Comparison of ENCODE assay signal across 9 cellular contexts in genomic region chr1:230185076-230186001, GRCh38.
DNase-seq lines count a peak whose midpoint lies in the region; ATAC-seq, FAIRE-seq and TF ChIP-seq lines count a peak whose summit lies in the region.
"Had no signal": no experiment of that assay in that cellular context is flagged by ENCODE, and none has a peak within 500 bp of the region (broad histone marks: within the 10 kb centered on the region; RNA-seq: fewer than 3 reads in every experiment).

No MANE protein-coding gene starts in this region.

- H4K20me1 ChIP-seq in Loucy (ENCODE audit: insufficient read depth, low read length, poor library complexity, severe bottlenecking) (no peaks in the 10 kb centered on the region), K562 (replicated peaks; ENCODE audit: control insufficient read depth, insufficient read depth, low read length) (no peaks in the 10 kb centered on the region)

- FAIRE-seq in K562 (lab: Jason Lieb, UNC): no peak

- H3K9me2 ChIP-seq in Loucy (replicated peaks; ENCODE audit: low read depth, low read length): no peaks in the 10 kb centered on the region

- H3K9ac ChIP-seq in Loucy (ENCODE audit: low read depth, low read length, poor library complexity, severe bottlenecking) (peak overlapping the region; percentile 77), K562 (ENCODE audit: insufficient read depth in 1 of 2, low read depth in 2 of 2, low read length in 2 of 2) (no peak overlapping the region)

- peak overlapping the region; percentile 95 for H3K4me2 ChIP-seq in Loucy (ENCODE audit: low read depth, low read length, poor library complexity, severe bottlenecking)
- H3K4me2 ChIP-seq in K562 (ENCODE audit: insufficient read depth, low read length): peak overlapping the region; percentile 26; the same call in 1 of the 2 replicates

- TF ChIP-seq POLR2A in K562 (conservative IDR thresholded peaks at IDR 0.05): no peak

- intact Hi-C loops in K562 (cut with micrococcal nuclease) (loop anchor here (5.0 kb wide), 1 partner anchor 43 kb away; no protein-coding TSS in a partner anchor), posterior cingulate gyrus (cut with DNase I) (no loop called here)

- no peak for TF ChIP-seq CTCF in Loucy (conservative IDR thresholded peaks at IDR 0.05; ENCODE audit: low read length)
- no peak for TF ChIP-seq CTCF in K562 (IDR thresholded peaks at IDR 0.05 in 2 of 3, conservative IDR thresholded peaks at IDR 0.05 in 1 of 3; ENCODE audit: insufficient read depth in 2 of 3, low read depth in 1 of 3, low read length in 3 of 3)

- peaks cover 22% of the 10 kb centered on the region; the same call in 1 of the 2 replicates for H3K36me3 ChIP-seq in Loucy (ENCODE audit: insufficient read depth, low read length)
- peaks cover 48% of the 10 kb centered on the region for H3K36me3 ChIP-seq in K562 (ENCODE audit: control insufficient read depth, insufficient read depth, low read length)
- no peaks in the 10 kb centered on the region for H3K36me3 ChIP-seq in muscle layer of duodenum (ENCODE audit: control insufficient read depth in 1 of 2, insufficient read depth in 2 of 2, low read length in 2 of 2)

- WGBS in K562 (ENCODE audit: insufficient coverage, low coverage, missing lambda C conversion rate): 54% methylated on average over 10 of the region's 10 CpGs

- CTCF ChIA-PET in K562 (lab: Yijun Ruan, JAX; ENCODE audit: low intra/inter-chr PET ratio): no interaction called here

- H3K9me3 ChIP-seq in Loucy (ENCODE audit: insufficient read depth, low read depth, low read length) (no peaks in the 10 kb centered on the region), K562 (replicated peaks; ENCODE audit: control insufficient read depth, insufficient read depth, low read depth, low read length) (no peaks in the 10 kb centered on the region), muscle layer of duodenum (ENCODE audit: control insufficient read depth in 1 of 2, low read length in 2 of 2) (no peaks in the 10 kb centered on the region)
- H3K9me3 ChIP-seq: ascending aorta had no signal

- no TSS peak for BruUV-seq in K562 (replicated peaks; lab: Mats Ljungman, UMichigan)

- no peaks in the 10 kb centered on the region for H3K9me1 ChIP-seq in K562 (ENCODE audit: control insufficient read depth, insufficient read depth, low read length)

- no peak for TF ChIP-seq EP300 in K562 (IDR thresholded peaks at IDR 0.05; ENCODE audit: low read length)

- peaks cover 16% of the 10 kb centered on the region for H3F3A ChIP-seq in Loucy (ENCODE audit: low read depth)

- H3K79me2 ChIP-seq in Loucy (ENCODE audit: insufficient read depth, low read length) (peaks cover 92% of the 10 kb centered on the region), K562 (ENCODE audit: control insufficient read depth, insufficient read depth, low read length) (peaks cover 62% of the 10 kb centered on the region)

- H3K4me1 ChIP-seq in Loucy (ENCODE audit: insufficient read depth, low read length, poor library complexity, severe bottlenecking): peaks cover 76% of the 10 kb centered on the region
- H3K4me1 ChIP-seq in K562 (replicated peaks in 1 of 2; ENCODE audit: control insufficient read depth in 2 of 2, insufficient read depth in 2 of 2, low read length in 2 of 2): peaks cover 3 to 18% of the 10 kb centered on the region in 2 experiments; a peak in 4 of 5 replicates
- H3K4me1 ChIP-seq in muscle layer of duodenum (ENCODE audit: control insufficient read depth in 1 of 2, insufficient read depth in 2 of 2, low read length in 2 of 2): peaks cover 7 to 30% of the 10 kb centered on the region in 2 donors

- H3K4me3 ChIP-seq in Loucy (ENCODE audit: low read length, poor library complexity, severe bottlenecking): peak overlapping the region; percentile 73
- no peak overlapping the region for H3K4me3 ChIP-seq in K562
- H3K4me3 ChIP-seq in muscle layer of duodenum (ENCODE audit: low read depth in 1 of 2, low read length in 2 of 2): peak overlapping the region in 1 of 2 donors; percentile 28

- no peak overlapping the region for H2AFZ ChIP-seq in Loucy (ENCODE audit: low read length)
- H2AFZ ChIP-seq in K562 (ENCODE audit: low read depth, low read length): no peak overlapping the region

- DNase-seq in DMS53 (lab: John Stamatoyannopoulos, UW) (peak; percentile 85), K562 (ENCODE audit: extremely low read depth in 1 of 4, low spot score in 3 of 4) (no peak), posterior cingulate gyrus (no peak)

- H3K27ac ChIP-seq in K562 (ENCODE audit: extremely low read depth, low read depth, low read length) (peak overlapping the region; percentile 21; the same call in 1 of the 3 replicates), muscle layer of duodenum (ENCODE audit: low read length) (peak overlapping the region; percentile 40)

- ATAC-seq in K562 (peak; percentile 46), HG03469 (IDR thresholded peaks at IDR 0.05; ENCODE audit: unreplicated experiment) (no peak), GM18909 (IDR thresholded peaks at IDR 0.05; ENCODE audit: poor library complexity, unreplicated experiment) (no peak), HG03045 (IDR thresholded peaks at IDR 0.05; ENCODE audit: unreplicated experiment) (no peak)

- POLR2A ChIA-PET in K562 (lab: Yijun Ruan, JAX): interaction anchor here (0.9 to 1.5 kb wide), 2 partner anchors 11 to 20 kb away, joined by 4 read pairs; no protein-coding TSS in a partner anchor

- in situ Hi-C loops in K562 (cut with MboI): no loop called here

- TF ChIP-seq RAD21 in K562 (CRISPR knock-in tag; conservative IDR thresholded peaks at IDR 0.05 in 1 of 2, IDR thresholded peaks at IDR 0.05 in 1 of 2): no peak

- H3K27me3 ChIP-seq in Loucy (ENCODE audit: insufficient read depth, low read length, poor library complexity, severe bottlenecking): no peaks in the 10 kb centered on the region
- no peaks in the 10 kb centered on the region for H3K27me3 ChIP-seq in K562 (ENCODE audit: control insufficient read depth in 2 of 2, insufficient read depth in 2 of 2, low read length in 2 of 2)
- H3K27me3 ChIP-seq in muscle layer of duodenum (ENCODE audit: low read depth, low read length): no peaks in the 10 kb centered on the region
- H3K27me3 ChIP-seq: ascending aorta had no signal

TF ChIP-seq in K562, 482 proteins besides CTCF, POLR2A, EP300 and RAD21 (continues in another document):
- TF ChIP-seq THRAP3 (IDR thresholded peaks at IDR 0.05; ENCODE audit: borderline replicate concordance) (no peak), MYBL2 (IDR thresholded peaks at IDR 0.05; ENCODE audit: low read depth) (no peak), MYBL2 (CRISPR knock-in tag; IDR thresholded peaks at IDR 0.05; ENCODE audit: borderline replicate concordance) (no peak), CREM (IDR thresholded peaks at IDR 0.05; ENCODE audit: low read depth) (no peak), PRDM10 (IDR thresholded peaks at IDR 0.05; ENCODE audit: partially characterized antibody) (peak; percentile 52), HDGF (IDR thresholded peaks at IDR 0.05) (0 out of 2 replicates have a peak, but pooled peaks have one; percentile 36), CHD4 (IDR thresholded peaks at IDR 0.05; ENCODE audit: insufficient read depth, insufficient replicate concordance, low read depth, low read length, poor library complexity, severe bottlenecking) (no peak), SRSF7 (optimal IDR thresholded peaks at IDR 0.05; ENCODE audit: low read depth, low read length) (no peak), TCF3 (CRISPR knock-in tag; IDR thresholded peaks at IDR 0.05) (no peak), TFAP4 (CRISPR knock-in tag; IDR thresholded peaks at IDR 0.05; ENCODE audit: borderline replicate concordance) (no peak), DMBX1 (CRISPR knock-in tag; IDR thresholded peaks at IDR 0.05; ENCODE audit: borderline replicate concordance) (no peak), KDM2B (CRISPR knock-in tag; IDR thresholded peaks at IDR 0.05) (no peak), CEBPG (CRISPR knock-in tag; IDR thresholded peaks at IDR 0.05) (no peak), CEBPG (tag; conservative IDR thresholded peaks at IDR 0.05 in 1 of 2, IDR thresholded peaks at IDR 0.05 in 1 of 2) (no peak), BHLHE40 (IDR thresholded peaks at IDR 0.05; ENCODE audit: low read length) (no peak), SETDB1 (IDR thresholded peaks at IDR 0.05; ENCODE audit: low read length) (no peak)
